28 cellular contexts compared by ENCODE assay signal in the genomic region with DNA sequence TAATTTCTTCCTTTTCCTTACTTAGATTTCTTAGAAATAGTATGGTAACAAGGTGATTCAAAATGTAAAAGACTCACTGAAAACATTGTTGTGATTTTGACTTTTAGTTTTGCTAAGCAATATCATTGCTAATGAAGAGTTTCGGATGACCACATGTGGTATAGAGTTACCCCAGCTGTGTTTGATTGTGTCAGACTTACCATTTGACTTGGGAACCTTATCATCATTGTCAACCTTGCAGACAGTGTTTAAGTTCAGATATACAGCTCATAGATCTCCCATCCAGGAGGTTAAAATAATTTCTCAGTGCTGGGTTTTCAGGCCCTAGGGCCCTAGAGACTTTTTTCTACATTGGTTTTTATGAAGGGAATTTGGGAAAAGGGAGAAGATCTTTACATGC.
DNase-seq lines count a peak whose midpoint lies in the region; ATAC-seq and TF ChIP-seq lines count a peak whose summit lies in the region.
"Had no signal": no experiment of that assay in that cellular context is flagged by ENCODE, and none has a peak within 500 bp of the region (broad histone marks: within the 10 kb centered on the region; RNA-seq: fewer than 3 reads in every experiment).

No MANE protein-coding gene starts in this region.

- no peaks in the 10 kb centered on the region for H3K36me3 Mint-ChIP-seq in MCF 10A (ENCODE audit: insufficient read depth, unreplicated experiment)
- H3K36me3 Mint-ChIP-seq: CD4-positive, CD25-positive, alpha-beta regulatory T cell; mesothelial cell of epicardium; naive B cell had no signal

- ATAC-seq in RWPE2 (ENCODE audit: low read depth) (no peak), HG02973 (IDR thresholded peaks at IDR 0.05; ENCODE audit: unreplicated experiment) (no peak)
- ATAC-seq: HepG2, psoas muscle had no signal

- POLR2A ChIA-PET in MCF 10A (lab: Yijun Ruan, JAX): no interaction called here

- H3K4me3 ChIP-seq in breast epithelium (no peak overlapping the region), RWPE2 (ENCODE audit: severe bottlenecking) (no peak overlapping the region)
- H3K4me3 ChIP-seq: left ventricle myocardium inferior, psoas muscle, tibial artery had no signal

- H3K27me3 Mint-ChIP-seq in MCF 10A (ENCODE audit: insufficient read depth, unreplicated experiment): no peaks in the 10 kb centered on the region

- no peak overlapping the region for H3K27ac ChIP-seq in breast epithelium
- peak overlapping the region; percentile 91 for H3K27ac ChIP-seq in RWPE2 (ENCODE audit: poor library complexity, severe bottlenecking)
- H3K27ac ChIP-seq: left ventricle myocardium inferior, psoas muscle, tibial artery, VCaP had no signal

- CTCF ChIA-PET in MCF 10A (lab: Yijun Ruan, JAX): no interaction called here

- no peak for TF ChIP-seq CTCF in MCF 10A (IDR thresholded peaks at IDR 0.05; ENCODE audit: unreplicated experiment)
- no peak for TF ChIP-seq CTCF in breast epithelium (IDR thresholded peaks at IDR 0.05)
- TF ChIP-seq CTCF in RWPE2 (IDR thresholded peaks at IDR 0.05; ENCODE audit: poor library complexity, severe bottlenecking): no peak
- no peak for TF ChIP-seq CTCF in GM13976 (IDR thresholded peaks at IDR 0.05; ENCODE audit: borderline replicate concordance, control extremely low read depth, extremely low read depth, insufficient read depth, missing control alignments)

- H3K4me1 ChIP-seq in breast epithelium (no peaks in the 10 kb centered on the region), RWPE2 (ENCODE audit: insufficient read depth, poor library complexity, severe bottlenecking) (peaks cover 30% of the 10 kb centered on the region)
- H3K4me1 ChIP-seq: left ventricle myocardium inferior, psoas muscle, tibial artery had no signal

- in situ Hi-C loops in GM13976 (cut with MboI; ENCODE audit: low sequenced_read_pairs, unreplicated experiment): no loop called here

- no peaks in the 10 kb centered on the region for H3K9me3 Mint-ChIP-seq in MCF 10A (ENCODE audit: unreplicated experiment)
- H3K9me3 Mint-ChIP-seq: activated CD4-positive, alpha-beta T cell treated with anti-CD3 and anti-CD28 coated beads, Interleukin-2, amount 10 ng/mL, durations not matched to agents 24 days and 14 days; naive B cell; stimulated activated naive CD8-positive, alpha-beta T cell treated with anti-CD3 and anti-CD28 coated beads, Interleukin-15, Interleukin-2, amounts not matched to agents 100 ng/mL and 50 ng/mL, for 24 hours had no signal

- H3K27me3 ChIP-seq in breast epithelium: no peaks in the 10 kb centered on the region
- H3K27me3 ChIP-seq in RWPE2 (ENCODE audit: insufficient read depth, poor library complexity, severe bottlenecking): no peaks in the 10 kb centered on the region
- H3K27me3 ChIP-seq: tibial artery had no signal

- DNase-seq in MCF 10A (ENCODE audit: unreplicated experiment): no peak
- no peak for DNase-seq in breast epithelium (ENCODE audit: low spot score in 2 of 2)
- no peak for DNase-seq in RWPE2 (ENCODE audit: low spot score)
- peak; percentile 77 to 81 for DNase-seq in erythroblast (lab: John Stamatoyannopoulos, UW)
- no peak for DNase-seq in NCI-H187 treated with DMSO at 0.1 percent for 48 hours (lab: John Stamatoyannopoulos, UW)
- no peak for DNase-seq in NAMALWA (ENCODE audit: low spot score)
- no peak for DNase-seq in GM13976 (ENCODE audit: low spot score)
- DNase-seq: activated CD4-positive, alpha-beta T cell treated with anti-CD3 and anti-CD28 coated beads, Interleukin-2, amount 10 ng/mL, durations not matched to agents 24 days and 14 days; activated gamma-delta T cell treated with Interleukin-2 at 50 U/mL for 16 hours; activated T-cell treated with anti-CD3 and anti-CD28 coated beads, Interleukin-2, amount 50 U/mL, for 1 hour; cerebellar nuclear complex; EL; HCEC 1CT; left ventricle myocardium inferior; naive B cell; NCI-H1048; NCI-H2029; NCI-H524 treated with DMSO at 0.1 percent for 48 hours; nucleus accumbens; psoas muscle; T-helper 2 cell; tibial artery had no signal

- peaks cover 34% of the 10 kb centered on the region for H3K4me1 Mint-ChIP-seq in MCF 10A (ENCODE audit: insufficient read depth, unreplicated experiment)
- H3K4me1 Mint-ChIP-seq: CD4-positive, CD25-positive, alpha-beta regulatory T cell; mesothelial cell of epicardium; naive B cell had no signal

- no peak for TF ChIP-seq POLR2A in breast epithelium (IDR thresholded peaks at IDR 0.05)
- no peak for TF ChIP-seq POLR2A in erythroblast (IDR thresholded peaks at IDR 0.05; ENCODE audit: low read length)

- H3K36me3 ChIP-seq in breast epithelium: no peaks in the 10 kb centered on the region
- H3K36me3 ChIP-seq in RWPE2 (ENCODE audit: low read depth): no peaks in the 10 kb centered on the region
- H3K36me3 ChIP-seq: left ventricle myocardium inferior, tibial artery had no signal

- intact Hi-C loops in MCF 10A (cut with micrococcal nuclease): no loop called here
- intact Hi-C loops in breast epithelium (cut with DNase I; ENCODE audit: low total_unique reads): no loop called here

- no TSS peak for BruUV-seq in MCF 10A (replicated peaks; lab: Mats Ljungman, UMichigan)

- H3K9me3 ChIP-seq in breast epithelium (no peaks in the 10 kb centered on the region), RWPE2 (ENCODE audit: severe bottlenecking) (no peaks in the 10 kb centered on the region)
- H3K9me3 ChIP-seq: left ventricle myocardium inferior, psoas muscle, tibial artery had no signal

- peak overlapping the region; percentile 93 for H3K27ac Mint-ChIP-seq in MCF 10A (ENCODE audit: low read depth, unreplicated experiment)
- H3K27ac Mint-ChIP-seq: activated CD4-positive, alpha-beta T cell treated with anti-CD3 and anti-CD28 coated beads, Interleukin-2, amount 10 ng/mL, durations not matched to agents 24 days and 14 days; CD4-positive, CD25-positive, alpha-beta regulatory T cell; mesothelial cell of epicardium; naive B cell; stimulated activated naive CD8-positive, alpha-beta T cell treated with anti-CD3 and anti-CD28 coated beads, Interleukin-15, Interleukin-2, amounts not matched to agents 100 ng/mL and 50 ng/mL, for 24 hours had no signal

- no peak overlapping the region for H3K4me3 Mint-ChIP-seq in MCF 10A (ENCODE audit: unreplicated experiment)
- H3K4me3 Mint-ChIP-seq: activated CD4-positive, alpha-beta T cell treated with anti-CD3 and anti-CD28 coated beads, Interleukin-2, amount 10 ng/mL, durations not matched to agents 24 days and 14 days; CD4-positive, CD25-positive, alpha-beta regulatory T cell; mesothelial cell of epicardium; naive B cell; stimulated activated naive CD8-positive, alpha-beta T cell treated with anti-CD3 and anti-CD28 coated beads, Interleukin-15, Interleukin-2, amounts not matched to agents 100 ng/mL and 50 ng/mL, for 24 hours had no signal

Comparison
In these comparisons a context has a peak if more than half of its experiments do, and no peak if none do; other contexts are left out.
1. DNase-seq: peak in erythroblast (2 of 2); none in MCF 10A (single experiment), breast epithelium (0 of 2), RWPE2 (single experiment), NCI-H187 treated with DMSO at 0.1 percent for 48 hours (single experiment), NAMALWA (single experiment) and GM13976 (single experiment).